In the genomic region with DNA sequence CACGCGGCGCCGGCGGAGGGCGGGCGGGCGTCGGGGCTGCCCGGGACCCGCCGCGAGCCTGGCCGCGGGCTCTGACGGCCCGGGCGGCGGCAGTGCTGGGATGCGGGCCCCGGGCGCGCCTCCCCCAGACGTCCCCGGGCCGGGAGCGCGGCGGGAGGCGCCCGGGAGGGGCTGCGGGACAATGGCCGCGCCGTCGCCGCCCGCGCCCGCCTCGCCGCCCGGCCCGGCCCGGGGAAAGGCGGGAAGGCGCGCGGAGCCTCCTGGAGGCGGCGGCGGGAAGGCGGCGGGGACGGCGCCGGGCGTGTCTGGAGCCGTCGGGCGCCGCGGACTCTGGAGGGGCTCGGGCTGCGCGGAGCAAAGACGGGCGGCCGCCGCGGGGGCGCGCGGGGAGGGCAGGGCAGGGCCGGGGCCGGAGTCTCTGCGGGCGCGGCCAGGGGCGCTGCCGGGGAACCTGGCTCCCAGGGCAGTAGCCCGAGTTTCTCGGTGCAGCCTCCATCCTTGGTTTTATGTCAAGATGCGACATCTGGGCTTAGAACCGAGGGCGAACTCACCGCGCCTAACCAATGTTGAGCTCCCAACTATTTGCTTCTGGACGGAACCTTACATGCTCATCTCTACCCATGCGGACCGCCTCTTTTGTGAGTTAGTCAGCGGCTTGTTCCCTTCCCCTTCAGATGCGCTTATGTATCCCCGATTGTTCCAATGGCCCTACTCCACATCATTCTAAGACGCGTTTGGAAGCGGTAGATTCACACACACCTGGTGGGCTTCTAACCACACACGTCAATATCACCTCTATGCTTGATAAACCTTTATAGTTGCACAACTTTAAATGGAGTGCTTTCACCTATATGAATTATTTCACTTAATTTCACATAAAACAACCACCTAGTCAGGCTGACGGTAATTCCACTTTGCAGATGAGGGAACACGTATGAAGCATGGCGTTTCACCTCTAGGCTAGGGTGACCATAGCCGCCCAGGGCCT, we compare ENCODE assay signal across 2 cellular contexts.
A peak's percentile ranks its signal among the peaks of the same experiment; 100 is the strongest.
TF ChIP-seq lines count a peak whose summit lies in the region.

No MANE protein-coding gene starts in this region.

TF ChIP-seq in IMR-90, 13 proteins besides CTCF, POLR2A, EP300 and RAD21:
- TF ChIP-seq SMC3 (IDR thresholded peaks at IDR 0.05; ENCODE audit: low read depth, low read length) (no peak), CEBPB (IDR thresholded peaks at IDR 0.05; ENCODE audit: low read depth, low read length) (peak; percentile 22; the same call in 1 of the 2 replicates), NFE2L2 (IDR thresholded peaks at IDR 0.05; ENCODE audit: low read depth, low read length) (no peak)

TF ChIP-seq in HepG2, 621 proteins besides CTCF, POLR2A, EP300 and RAD21:
- TF ChIP-seq ZNF143 (CRISPR knock-in tag; IDR thresholded peaks at IDR 0.05): peak; percentile 25; the same call in 1 of the 2 replicates
- peak; percentile 69 for TF ChIP-seq YY1 (IDR thresholded peaks at IDR 0.05; ENCODE audit: insufficient read depth, insufficient replicate concordance, low read depth, low read length)
- TF ChIP-seq, protein P1, sequence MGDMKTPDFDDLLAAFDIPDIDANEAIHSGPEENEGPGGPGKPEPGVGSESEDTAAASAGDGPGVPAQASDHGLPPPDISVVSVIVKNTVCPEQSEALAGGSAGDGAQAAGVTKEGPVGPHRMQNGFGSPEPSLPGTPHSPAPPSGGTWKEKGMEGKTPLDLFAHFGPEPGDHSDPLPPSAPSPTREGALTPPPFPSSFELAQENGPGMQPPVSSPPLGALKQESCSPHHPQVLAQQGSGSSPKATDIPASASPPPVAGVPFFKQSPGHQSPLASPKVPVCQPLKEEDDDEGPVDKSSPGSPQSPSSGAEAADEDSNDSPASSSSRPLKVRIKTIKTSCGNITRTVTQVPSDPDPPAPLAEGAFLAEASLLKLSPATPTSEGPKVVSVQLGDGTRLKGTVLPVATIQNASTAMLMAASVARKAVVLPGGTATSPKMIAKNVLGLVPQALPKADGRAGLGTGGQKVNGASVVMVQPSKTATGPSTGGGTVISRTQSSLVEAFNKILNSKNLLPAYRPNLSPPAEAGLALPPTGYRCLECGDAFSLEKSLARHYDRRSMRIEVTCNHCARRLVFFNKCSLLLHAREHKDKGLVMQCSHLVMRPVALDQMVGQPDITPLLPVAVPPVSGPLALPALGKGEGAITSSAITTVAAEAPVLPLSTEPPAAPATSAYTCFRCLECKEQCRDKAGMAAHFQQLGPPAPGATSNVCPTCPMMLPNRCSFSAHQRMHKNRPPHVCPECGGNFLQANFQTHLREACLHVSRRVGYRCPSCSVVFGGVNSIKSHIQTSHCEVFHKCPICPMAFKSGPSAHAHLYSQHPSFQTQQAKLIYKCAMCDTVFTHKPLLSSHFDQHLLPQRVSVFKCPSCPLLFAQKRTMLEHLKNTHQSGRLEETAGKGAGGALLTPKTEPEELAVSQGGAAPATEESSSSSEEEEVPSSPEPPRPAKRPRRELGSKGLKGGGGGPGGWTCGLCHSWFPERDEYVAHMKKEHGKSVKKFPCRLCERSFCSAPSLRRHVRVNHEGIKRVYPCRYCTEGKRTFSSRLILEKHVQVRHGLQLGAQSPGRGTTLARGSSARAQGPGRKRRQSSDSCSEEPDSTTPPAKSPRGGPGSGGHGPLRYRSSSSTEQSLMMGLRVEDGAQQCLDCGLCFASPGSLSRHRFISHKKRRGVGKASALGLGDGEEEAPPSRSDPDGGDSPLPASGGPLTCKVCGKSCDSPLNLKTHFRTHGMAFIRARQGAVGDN (CRISPR knock-in tag; IDR thresholded peaks at IDR 0.05): 0 out of 2 replicates have a peak, but pooled peaks have one; percentile 2
- TF ChIP-seq ZNF777 (CRISPR knock-in tag; IDR thresholded peaks at IDR 0.05): peak; percentile 85
- TF ChIP-seq, protein P2, sequence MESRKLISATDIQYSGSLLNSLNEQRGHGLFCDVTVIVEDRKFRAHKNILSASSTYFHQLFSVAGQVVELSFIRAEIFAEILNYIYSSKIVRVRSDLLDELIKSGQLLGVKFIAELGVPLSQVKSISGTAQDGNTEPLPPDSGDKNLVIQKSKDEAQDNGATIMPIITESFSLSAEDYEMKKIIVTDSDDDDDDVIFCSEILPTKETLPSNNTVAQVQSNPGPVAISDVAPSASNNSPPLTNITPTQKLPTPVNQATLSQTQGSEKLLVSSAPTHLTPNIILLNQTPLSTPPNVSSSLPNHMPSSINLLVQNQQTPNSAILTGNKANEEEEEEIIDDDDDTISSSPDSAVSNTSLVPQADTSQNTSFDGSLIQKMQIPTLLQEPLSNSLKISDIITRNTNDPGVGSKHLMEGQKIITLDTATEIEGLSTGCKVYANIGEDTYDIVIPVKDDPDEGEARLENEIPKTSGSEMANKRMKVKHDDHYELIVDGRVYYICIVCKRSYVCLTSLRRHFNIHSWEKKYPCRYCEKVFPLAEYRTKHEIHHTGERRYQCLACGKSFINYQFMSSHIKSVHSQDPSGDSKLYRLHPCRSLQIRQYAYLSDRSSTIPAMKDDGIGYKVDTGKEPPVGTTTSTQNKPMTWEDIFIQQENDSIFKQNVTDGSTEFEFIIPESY (CRISPR knock-in tag; IDR thresholded peaks at IDR 0.05): peak; percentile 37; the same call in 1 of the 2 replicates
- no peak for TF ChIP-seq GFI1 (CRISPR knock-in tag; IDR thresholded peaks at IDR 0.05; ENCODE audit: borderline replicate concordance)
- TF ChIP-seq ZBTB38 (CRISPR knock-in tag; IDR thresholded peaks at IDR 0.05): peak; percentile 71; the same call in 1 of the 2 replicates
- TF ChIP-seq YEATS2 (CRISPR knock-in tag; IDR thresholded peaks at IDR 0.05; ENCODE audit: borderline replicate concordance): no peak
- TF ChIP-seq, protein P3, sequence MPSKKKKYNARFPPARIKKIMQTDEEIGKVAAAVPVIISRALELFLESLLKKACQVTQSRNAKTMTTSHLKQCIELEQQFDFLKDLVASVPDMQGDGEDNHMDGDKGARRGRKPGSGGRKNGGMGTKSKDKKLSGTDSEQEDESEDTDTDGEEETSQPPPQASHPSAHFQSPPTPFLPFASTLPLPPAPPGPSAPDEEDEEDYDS (CRISPR knock-in tag; IDR thresholded peaks at IDR 0.05): 0 out of 2 replicates have a peak, but pooled peaks have one; percentile 7
- TF ChIP-seq, protein P4, sequence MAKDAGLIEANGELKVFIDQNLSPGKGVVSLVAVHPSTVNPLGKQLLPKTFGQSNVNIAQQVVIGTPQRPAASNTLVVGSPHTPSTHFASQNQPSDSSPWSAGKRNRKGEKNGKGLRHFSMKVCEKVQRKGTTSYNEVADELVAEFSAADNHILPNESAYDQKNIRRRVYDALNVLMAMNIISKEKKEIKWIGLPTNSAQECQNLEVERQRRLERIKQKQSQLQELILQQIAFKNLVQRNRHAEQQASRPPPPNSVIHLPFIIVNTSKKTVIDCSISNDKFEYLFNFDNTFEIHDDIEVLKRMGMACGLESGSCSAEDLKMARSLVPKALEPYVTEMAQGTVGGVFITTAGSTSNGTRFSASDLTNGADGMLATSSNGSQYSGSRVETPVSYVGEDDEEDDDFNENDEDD (CRISPR knock-in tag; IDR thresholded peaks at IDR 0.05; ENCODE audit: borderline replicate concordance): peak; percentile 37; the same call in 1 of the 2 replicates
- TF ChIP-seq ZNF749 (CRISPR knock-in tag; IDR thresholded peaks at IDR 0.05; ENCODE audit: borderline replicate concordance): 0 out of 2 replicates have a peak, but pooled peaks have one; percentile 34
- no peak for TF ChIP-seq MZF1 (CRISPR knock-in tag; IDR thresholded peaks at IDR 0.05; ENCODE audit: borderline replicate concordance)
- no peak for TF ChIP-seq MAZ (IDR thresholded peaks at IDR 0.05; ENCODE audit: borderline replicate concordance, low read depth, low read length)
- TF ChIP-seq MAZ (CRISPR knock-in tag; IDR thresholded peaks at IDR 0.05; ENCODE audit: low read depth): peak; percentile 26; the same call in 1 of the 2 replicates
- TF ChIP-seq RBFOX2 (IDR thresholded peaks at IDR 0.05; ENCODE audit: low read depth, low read length): peak; percentile 56
- TF ChIP-seq, protein P5, sequence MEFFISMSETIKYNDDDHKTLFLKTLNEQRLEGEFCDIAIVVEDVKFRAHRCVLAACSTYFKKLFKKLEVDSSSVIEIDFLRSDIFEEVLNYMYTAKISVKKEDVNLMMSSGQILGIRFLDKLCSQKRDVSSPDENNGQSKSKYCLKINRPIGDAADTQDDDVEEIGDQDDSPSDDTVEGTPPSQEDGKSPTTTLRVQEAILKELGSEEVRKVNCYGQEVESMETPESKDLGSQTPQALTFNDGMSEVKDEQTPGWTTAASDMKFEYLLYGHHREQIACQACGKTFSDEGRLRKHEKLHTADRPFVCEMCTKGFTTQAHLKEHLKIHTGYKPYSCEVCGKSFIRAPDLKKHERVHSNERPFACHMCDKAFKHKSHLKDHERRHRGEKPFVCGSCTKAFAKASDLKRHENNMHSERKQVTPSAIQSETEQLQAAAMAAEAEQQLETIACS (CRISPR knock-in tag; IDR thresholded peaks at IDR 0.05): peak; percentile 41
- peak; percentile 26; the same call in 1 of the 2 replicates for TF ChIP-seq ZFY (CRISPR knock-in tag; IDR thresholded peaks at IDR 0.05)
- 0 out of 2 replicates have a peak, but pooled peaks have one; percentile 21 for TF ChIP-seq ISL2 (CRISPR knock-in tag; IDR thresholded peaks at IDR 0.05)
- TF ChIP-seq PHB2 (IDR thresholded peaks at IDR 0.05; ENCODE audit: partially characterized antibody): no peak
- peak; percentile 30 for TF ChIP-seq ASH2L (IDR thresholded peaks at IDR 0.05; ENCODE audit: insufficient read length, low read depth, low read length)
